ENCODE assay signal across 1 cellular context in genomic region chr2:201360256-201360655, GRCh38.
TF ChIP-seq lines count a peak whose summit lies in the region.

No MANE protein-coding gene starts in this region.

TF ChIP-seq in HCT116, 20 proteins besides CTCF, POLR2A, EP300 and RAD21 (continued from another document):
- TF ChIP-seq SP1 (IDR thresholded peaks at IDR 0.05; ENCODE audit: low read depth), result no peak
- no peak for TF ChIP-seq CEBPB (IDR thresholded peaks at IDR 0.05; ENCODE audit: low read depth)
- TF ChIP-seq EZH2phosphoT487 (IDR thresholded peaks at IDR 0.05; ENCODE audit: borderline replicate concordance), result no peak
- no peak for TF ChIP-seq POLR2AphosphoS5 (IDR thresholded peaks at IDR 0.05; ENCODE audit: low read depth, low read length)
- no peak for TF ChIP-seq REST (IDR thresholded peaks at IDR 0.05; ENCODE audit: low read depth)
- no peak for TF ChIP-seq TCF7L2 (IDR thresholded peaks at IDR 0.05; ENCODE audit: borderline replicate concordance, extremely low read depth, insufficient read depth, insufficient read length)
- no peak for TF ChIP-seq SRF (IDR thresholded peaks at IDR 0.05; ENCODE audit: low read depth)
- TF ChIP-seq CBX3 (IDR thresholded peaks at IDR 0.05; ENCODE audit: low read depth), result no peak
- TF ChIP-seq JUND (IDR thresholded peaks at IDR 0.05), result no peak
- no peak for TF ChIP-seq ZBTB33 (IDR thresholded peaks at IDR 0.05; ENCODE audit: extremely low read depth, insufficient replicate concordance, low read length)
- TF ChIP-seq ATF3 (IDR thresholded peaks at IDR 0.05), result no peak
TF ChIP-seq in HCT116: peak in this region for 0.
